ENCODE assay signal across 1 cellular context in the genomic region with DNA sequence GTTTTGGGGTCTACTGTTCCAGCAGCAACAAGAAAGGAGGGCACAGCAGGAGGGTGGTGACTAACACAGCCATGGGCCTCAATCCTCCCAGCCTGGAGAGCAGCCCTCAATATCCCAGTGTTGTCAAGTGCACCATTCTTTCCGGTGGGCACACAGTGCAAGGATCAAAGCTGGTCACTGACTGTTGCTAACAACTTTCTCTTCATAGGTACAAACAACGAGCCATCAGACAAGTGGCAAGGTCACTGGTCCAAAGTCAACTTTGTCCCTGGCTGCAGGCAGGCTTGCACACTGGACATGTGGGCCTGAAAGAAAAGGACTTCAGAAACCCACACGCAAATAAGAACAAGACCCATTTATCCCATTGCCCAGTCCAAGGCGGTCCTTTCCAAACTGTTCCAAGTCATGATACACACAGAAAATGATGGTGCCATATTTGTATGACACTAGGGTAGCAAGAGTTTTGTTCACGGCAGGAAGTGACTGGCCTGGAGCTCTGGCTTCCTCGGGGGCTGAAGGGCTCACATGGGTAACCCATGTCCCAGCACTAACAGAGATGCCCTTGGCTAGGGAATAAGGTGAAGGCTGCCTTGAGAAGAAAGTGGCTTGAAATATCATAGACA.
TF ChIP-seq lines count a peak whose summit lies in the region.

No MANE protein-coding gene starts in this region.

TF ChIP-seq in HepG2, 621 proteins besides CTCF, POLR2A, EP300 and RAD21 (continued from another document and continues in another):
- TF ChIP-seq MAZ (IDR thresholded peaks at IDR 0.05; ENCODE audit: borderline replicate concordance, low read depth, low read length), result no peak
- TF ChIP-seq MAZ (CRISPR knock-in tag; IDR thresholded peaks at IDR 0.05; ENCODE audit: low read depth), result no peak
- TF ChIP-seq PAX8 (CRISPR knock-in tag; IDR thresholded peaks at IDR 0.05; ENCODE audit: borderline replicate concordance), result no peak
- no peak for TF ChIP-seq ZNF660 (CRISPR knock-in tag; IDR thresholded peaks at IDR 0.05; ENCODE audit: borderline replicate concordance, low read depth)
- TF ChIP-seq RFX1 (IDR thresholded peaks at IDR 0.05), result peak; percentile 68; the same call in 1 of the 2 replicates
- TF ChIP-seq, protein P1, sequence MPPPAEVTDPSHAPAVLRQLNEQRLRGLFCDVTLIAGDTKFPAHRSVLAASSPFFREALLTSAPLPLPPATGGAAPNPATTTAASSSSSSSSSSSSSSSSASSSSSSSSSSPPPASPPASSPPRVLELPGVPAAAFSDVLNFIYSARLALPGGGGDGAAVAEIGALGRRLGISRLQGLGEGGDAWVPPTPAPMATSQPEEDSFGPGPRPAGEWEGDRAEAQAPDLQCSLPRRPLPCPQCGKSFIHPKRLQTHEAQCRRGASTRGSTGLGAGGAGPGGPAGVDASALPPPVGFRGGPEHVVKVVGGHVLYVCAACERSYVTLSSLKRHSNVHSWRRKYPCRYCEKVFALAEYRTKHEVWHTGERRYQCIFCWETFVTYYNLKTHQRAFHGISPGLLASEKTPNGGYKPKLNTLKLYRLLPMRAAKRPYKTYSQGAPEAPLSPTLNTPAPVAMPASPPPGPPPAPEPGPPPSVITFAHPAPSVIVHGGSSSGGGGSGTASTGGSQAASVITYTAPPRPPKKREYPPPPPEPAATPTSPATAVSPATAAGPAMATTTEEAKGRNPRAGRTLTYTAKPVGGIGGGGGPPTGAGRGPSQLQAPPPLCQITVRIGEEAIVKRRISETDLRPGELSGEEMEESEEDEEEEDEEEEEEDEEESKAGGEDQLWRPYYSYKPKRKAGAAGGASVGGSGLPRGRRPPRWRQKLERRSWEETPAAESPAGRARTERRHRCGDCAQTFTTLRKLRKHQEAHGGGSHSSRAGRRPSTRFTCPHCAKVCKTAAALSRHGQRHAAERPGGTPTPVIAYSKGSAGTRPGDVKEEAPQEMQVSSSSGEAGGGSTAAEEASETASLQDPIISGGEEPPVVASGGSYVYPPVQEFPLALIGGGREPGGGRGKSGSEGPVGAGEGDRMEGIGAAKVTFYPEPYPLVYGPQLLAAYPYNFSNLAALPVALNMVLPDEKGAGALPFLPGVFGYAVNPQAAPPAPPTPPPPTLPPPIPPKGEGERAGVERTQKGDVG (CRISPR knock-in tag; IDR thresholded peaks at IDR 0.05; ENCODE audit: borderline replicate concordance), result peak; percentile 68; the same call in 1 of the 2 replicates
- TF ChIP-seq JUN (CRISPR knock-in tag; IDR thresholded peaks at IDR 0.05), result 0 out of 2 replicates have a peak, but pooled peaks have one; percentile 23
- peak; percentile 90 for TF ChIP-seq HOMEZ (CRISPR knock-in tag; IDR thresholded peaks at IDR 0.05; ENCODE audit: low read depth)
- TF ChIP-seq POLR2AphosphoS2 (IDR thresholded peaks at IDR 0.05; ENCODE audit: low read depth, low read length), result no peak
- no peak for TF ChIP-seq SSRP1 (CRISPR knock-in tag; IDR thresholded peaks at IDR 0.05)
- TF ChIP-seq, protein P2, sequence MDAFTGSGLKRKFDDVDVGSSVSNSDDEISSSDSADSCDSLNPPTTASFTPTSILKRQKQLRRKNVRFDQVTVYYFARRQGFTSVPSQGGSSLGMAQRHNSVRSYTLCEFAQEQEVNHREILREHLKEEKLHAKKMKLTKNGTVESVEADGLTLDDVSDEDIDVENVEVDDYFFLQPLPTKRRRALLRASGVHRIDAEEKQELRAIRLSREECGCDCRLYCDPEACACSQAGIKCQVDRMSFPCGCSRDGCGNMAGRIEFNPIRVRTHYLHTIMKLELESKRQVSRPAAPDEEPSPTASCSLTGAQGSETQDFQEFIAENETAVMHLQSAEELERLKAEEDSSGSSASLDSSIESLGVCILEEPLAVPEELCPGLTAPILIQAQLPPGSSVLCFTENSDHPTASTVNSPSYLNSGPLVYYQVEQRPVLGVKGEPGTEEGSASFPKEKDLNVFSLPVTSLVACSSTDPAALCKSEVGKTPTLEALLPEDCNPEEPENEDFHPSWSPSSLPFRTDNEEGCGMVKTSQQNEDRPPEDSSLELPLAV (CRISPR knock-in tag; conservative IDR thresholded peaks at IDR 0.05; ENCODE audit: low read depth), result no peak
- no peak for TF ChIP-seq NFATC3 (CRISPR knock-in tag; IDR thresholded peaks at IDR 0.05)
- peak; percentile 38; the same call in 1 of the 2 replicates for TF ChIP-seq ZNF652 (CRISPR knock-in tag; IDR thresholded peaks at IDR 0.05; ENCODE audit: borderline replicate concordance, low read depth)
- no peak for TF ChIP-seq ZNF737 (CRISPR knock-in tag; IDR thresholded peaks at IDR 0.05; ENCODE audit: borderline replicate concordance)
- TF ChIP-seq, protein P3, sequence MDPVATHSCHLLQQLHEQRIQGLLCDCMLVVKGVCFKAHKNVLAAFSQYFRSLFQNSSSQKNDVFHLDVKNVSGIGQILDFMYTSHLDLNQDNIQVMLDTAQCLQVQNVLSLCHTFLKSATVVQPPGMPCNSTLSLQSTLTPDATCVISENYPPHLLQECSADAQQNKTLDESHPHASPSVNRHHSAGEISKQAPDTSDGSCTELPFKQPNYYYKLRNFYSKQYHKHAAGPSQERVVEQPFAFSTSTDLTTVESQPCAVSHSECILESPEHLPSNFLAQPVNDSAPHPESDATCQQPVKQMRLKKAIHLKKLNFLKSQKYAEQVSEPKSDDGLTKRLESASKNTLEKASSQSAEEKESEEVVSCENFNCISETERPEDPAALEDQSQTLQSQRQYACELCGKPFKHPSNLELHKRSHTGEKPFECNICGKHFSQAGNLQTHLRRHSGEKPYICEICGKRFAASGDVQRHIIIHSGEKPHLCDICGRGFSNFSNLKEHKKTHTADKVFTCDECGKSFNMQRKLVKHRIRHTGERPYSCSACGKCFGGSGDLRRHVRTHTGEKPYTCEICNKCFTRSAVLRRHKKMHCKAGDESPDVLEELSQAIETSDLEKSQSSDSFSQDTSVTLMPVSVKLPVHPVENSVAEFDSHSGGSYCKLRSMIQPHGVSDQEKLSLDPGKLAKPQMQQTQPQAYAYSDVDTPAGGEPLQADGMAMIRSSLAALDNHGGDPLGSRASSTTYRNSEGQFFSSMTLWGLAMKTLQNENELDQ (CRISPR knock-in tag; IDR thresholded peaks at IDR 0.05; ENCODE audit: borderline replicate concordance), result peak; percentile 11; the same call in 1 of the 2 replicates
- TF ChIP-seq, protein P4, sequence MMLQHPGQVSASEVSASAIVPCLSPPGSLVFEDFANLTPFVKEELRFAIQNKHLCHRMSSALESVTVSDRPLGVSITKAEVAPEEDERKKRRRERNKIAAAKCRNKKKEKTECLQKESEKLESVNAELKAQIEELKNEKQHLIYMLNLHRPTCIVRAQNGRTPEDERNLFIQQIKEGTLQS (CRISPR knock-in tag; IDR thresholded peaks at IDR 0.05), result no peak
- 0 out of 2 replicates have a peak, but pooled peaks have one; percentile 48 for TF ChIP-seq ZNF549 (CRISPR knock-in tag; IDR thresholded peaks at IDR 0.05)
- TF ChIP-seq BATF2 (CRISPR knock-in tag; IDR thresholded peaks at IDR 0.05), result no peak
- peak; percentile 71 for TF ChIP-seq FOSL2 (CRISPR knock-in tag; IDR thresholded peaks at IDR 0.05)
- TF ChIP-seq ZBTB14 (CRISPR knock-in tag; IDR thresholded peaks at IDR 0.05), result no peak
- TF ChIP-seq ZNF562 (CRISPR knock-in tag; IDR thresholded peaks at IDR 0.05; ENCODE audit: borderline replicate concordance), result no peak
- no peak for TF ChIP-seq MTERF4 (CRISPR knock-in tag; IDR thresholded peaks at IDR 0.05)
- TF ChIP-seq KLF12 (CRISPR knock-in tag; IDR thresholded peaks at IDR 0.05; ENCODE audit: borderline replicate concordance), result no peak
- TF ChIP-seq ZNF761 (CRISPR knock-in tag; conservative IDR thresholded peaks at IDR 0.05), result 0 out of 2 replicates have a peak, but pooled peaks have one; percentile 44
- TF ChIP-seq SMAD3 (CRISPR knock-in tag; IDR thresholded peaks at IDR 0.05), result peak; percentile 44; the same call in 1 of the 2 replicates
- no peak for TF ChIP-seq ZXDC (CRISPR knock-in tag; IDR thresholded peaks at IDR 0.05)
- 0 out of 2 replicates have a peak, but pooled peaks have one; percentile 47 for TF ChIP-seq KLF11 (CRISPR knock-in tag; IDR thresholded peaks at IDR 0.05)
- TF ChIP-seq HES4 (CRISPR knock-in tag; IDR thresholded peaks at IDR 0.05; ENCODE audit: borderline replicate concordance), result no peak
- TF ChIP-seq, protein P5, sequence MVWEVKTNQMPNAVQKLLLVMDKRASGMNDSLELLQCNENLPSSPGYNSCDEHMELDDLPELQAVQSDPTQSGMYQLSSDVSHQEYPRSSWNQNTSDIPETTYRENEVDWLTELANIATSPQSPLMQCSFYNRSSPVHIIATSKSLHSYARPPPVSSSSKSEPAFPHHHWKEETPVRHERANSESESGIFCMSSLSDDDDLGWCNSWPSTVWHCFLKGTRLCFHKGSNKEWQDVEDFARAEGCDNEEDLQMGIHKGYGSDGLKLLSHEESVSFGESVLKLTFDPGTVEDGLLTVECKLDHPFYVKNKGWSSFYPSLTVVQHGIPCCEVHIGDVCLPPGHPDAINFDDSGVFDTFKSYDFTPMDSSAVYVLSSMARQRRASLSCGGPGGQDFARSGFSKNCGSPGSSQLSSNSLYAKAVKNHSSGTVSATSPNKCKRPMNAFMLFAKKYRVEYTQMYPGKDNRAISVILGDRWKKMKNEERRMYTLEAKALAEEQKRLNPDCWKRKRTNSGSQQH (CRISPR knock-in tag; IDR thresholded peaks at IDR 0.05; ENCODE audit: low read depth), result no peak
- TF ChIP-seq ZKSCAN5 (CRISPR knock-in tag; IDR thresholded peaks at IDR 0.05), result no peak
- no peak for TF ChIP-seq TRIM22 (IDR thresholded peaks at IDR 0.05)
- TF ChIP-seq SRSF1 (optimal IDR thresholded peaks at IDR 0.05; ENCODE audit: low read depth, low read length), result no peak
- no peak for TF ChIP-seq ZNF589 (CRISPR knock-in tag; conservative IDR thresholded peaks at IDR 0.05)
- no peak for TF ChIP-seq HMG20B (CRISPR knock-in tag; conservative IDR thresholded peaks at IDR 0.05)
- TF ChIP-seq, protein P6, sequence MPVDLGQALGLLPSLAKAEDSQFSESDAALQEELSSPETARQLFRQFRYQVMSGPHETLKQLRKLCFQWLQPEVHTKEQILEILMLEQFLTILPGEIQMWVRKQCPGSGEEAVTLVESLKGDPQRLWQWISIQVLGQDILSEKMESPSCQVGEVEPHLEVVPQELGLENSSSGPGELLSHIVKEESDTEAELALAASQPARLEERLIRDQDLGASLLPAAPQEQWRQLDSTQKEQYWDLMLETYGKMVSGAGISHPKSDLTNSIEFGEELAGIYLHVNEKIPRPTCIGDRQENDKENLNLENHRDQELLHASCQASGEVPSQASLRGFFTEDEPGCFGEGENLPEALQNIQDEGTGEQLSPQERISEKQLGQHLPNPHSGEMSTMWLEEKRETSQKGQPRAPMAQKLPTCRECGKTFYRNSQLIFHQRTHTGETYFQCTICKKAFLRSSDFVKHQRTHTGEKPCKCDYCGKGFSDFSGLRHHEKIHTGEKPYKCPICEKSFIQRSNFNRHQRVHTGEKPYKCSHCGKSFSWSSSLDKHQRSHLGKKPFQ (CRISPR knock-in tag; IDR thresholded peaks at IDR 0.05; ENCODE audit: insufficient replicate concordance), result no peak
